1 cellular context compared by ENCODE assay signal in genomic region chr10:67603701-67604100, GRCh38.
TF ChIP-seq lines count a peak whose summit lies in the region.

No MANE protein-coding gene starts in this region.

TF ChIP-seq in IMR-90, 13 proteins besides CTCF, POLR2A, EP300 and RAD21:
- TF ChIP-seq BHLHE40 (IDR thresholded peaks at IDR 0.05; ENCODE audit: low read depth, low read length) (no peak), RFX5 (IDR thresholded peaks at IDR 0.05; ENCODE audit: low read depth, low read length) (no peak), MAZ (IDR thresholded peaks at IDR 0.05; ENCODE audit: borderline replicate concordance, low read depth, low read length) (no peak), ELK1 (IDR thresholded peaks at IDR 0.05; ENCODE audit: borderline replicate concordance, low read depth, low read length) (no peak), SMC3 (IDR thresholded peaks at IDR 0.05; ENCODE audit: low read depth, low read length) (no peak), NFE2L2 (IDR thresholded peaks at IDR 0.05; ENCODE audit: low read depth, low read length) (no peak), RCOR1 (IDR thresholded peaks at IDR 0.05; ENCODE audit: insufficient replicate concordance, low read length) (no peak), CEBPB (IDR thresholded peaks at IDR 0.05; ENCODE audit: low read depth, low read length) (no peak), CHD1 (IDR thresholded peaks at IDR 0.05; ENCODE audit: low read depth, low read length) (no peak), FOS (IDR thresholded peaks at IDR 0.05; ENCODE audit: low read depth, low read length) (no peak), MAFK (IDR thresholded peaks at IDR 0.05; ENCODE audit: low read depth, low read length) (no peak), MXI1 (IDR thresholded peaks at IDR 0.05; ENCODE audit: borderline replicate concordance, low read depth, low read length) (no peak)
- TF ChIP-seq, protein P1, sequence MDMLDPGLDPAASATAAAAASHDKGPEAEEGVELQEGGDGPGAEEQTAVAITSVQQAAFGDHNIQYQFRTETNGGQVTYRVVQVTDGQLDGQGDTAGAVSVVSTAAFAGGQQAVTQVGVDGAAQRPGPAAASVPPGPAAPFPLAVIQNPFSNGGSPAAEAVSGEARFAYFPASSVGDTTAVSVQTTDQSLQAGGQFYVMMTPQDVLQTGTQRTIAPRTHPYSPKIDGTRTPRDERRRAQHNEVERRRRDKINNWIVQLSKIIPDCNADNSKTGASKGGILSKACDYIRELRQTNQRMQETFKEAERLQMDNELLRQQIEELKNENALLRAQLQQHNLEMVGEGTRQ (IDR thresholded peaks at IDR 0.05; ENCODE audit: low read depth, low read length) = no peak
